ENCODE assay signal across 20 cellular contexts in the genomic region with DNA sequence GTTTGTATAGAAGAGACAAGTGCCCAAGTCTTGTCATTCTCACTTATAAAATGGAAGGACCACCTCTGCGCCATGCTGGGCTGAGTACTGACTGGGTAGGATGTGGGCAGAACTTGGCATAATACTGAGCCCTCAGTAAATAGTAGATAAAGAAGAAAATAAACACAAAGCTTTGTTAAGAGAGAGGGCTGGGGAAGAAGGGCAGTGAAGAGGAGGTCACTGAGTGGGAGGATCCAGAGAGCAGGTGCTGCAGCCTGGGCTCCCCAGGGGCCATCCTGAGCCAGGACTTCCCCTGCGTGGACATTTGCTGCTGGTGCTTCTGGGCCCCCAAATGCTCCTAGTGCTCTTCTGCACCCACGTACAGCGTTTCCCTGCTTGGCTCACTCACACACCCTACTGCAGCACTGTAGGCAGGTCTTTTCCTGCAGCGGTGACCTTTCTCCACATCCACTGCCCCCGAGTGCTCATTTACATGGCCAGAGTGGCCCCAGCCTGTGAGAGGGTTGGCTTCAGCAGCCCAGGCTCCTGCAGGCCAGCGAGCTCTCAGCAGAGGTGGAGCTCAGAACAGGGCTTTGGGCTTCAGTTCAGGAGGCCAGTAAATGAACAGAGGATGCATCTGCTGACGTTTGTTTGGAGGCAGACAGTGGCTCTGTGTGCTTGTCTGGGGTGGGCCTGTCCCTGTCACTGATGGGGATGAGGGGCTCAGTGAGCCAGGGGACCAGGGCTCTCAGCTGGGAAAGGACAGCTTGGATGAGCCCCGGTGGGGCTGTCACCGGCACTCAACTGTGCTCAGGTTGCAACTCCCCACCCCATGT.
DNase-seq lines count a peak whose midpoint lies in the region; ATAC-seq and TF ChIP-seq lines count a peak whose summit lies in the region.
"Had no signal": no experiment of that assay in that cellular context is flagged by ENCODE, and none has a peak within 500 bp of the region (broad histone marks: within the 10 kb centered on the region; RNA-seq: fewer than 3 reads in every experiment).

No MANE protein-coding gene starts in this region.

- H3K27ac Mint-ChIP-seq in CD14-positive monocyte (peak overlapping the region in 3 of 7 donors; percentile 37 to 62 (median 57)), GM23338 (peak overlapping the region; percentile 81; the same call in 1 of the 2 replicates)
- no peak overlapping the region for H3K27ac Mint-ChIP-seq in activated CD8-positive, alpha-beta memory T cell treated with anti-CD3 and anti-CD28 coated beads, Interleukin-2, amount 10 ng/mL, durations not matched to agents 7 days and 5 days
- H3K27ac Mint-ChIP-seq: activated CD4-positive, alpha-beta T cell treated with anti-CD3 and anti-CD28 coated beads for 36 hours; activated T-helper 2 cell treated with anti-CD3 and anti-CD28 coated beads, Interferon-gamma antibody, Interleukin-2, Interleukin-4, amounts not matched to agents 10 μg/mL and 5 μg/mL and 100 μg/mL, durations not matched to agents 14 hours and 24 hours and 36 hours had no signal

- H3K9me3 Mint-ChIP-seq in CD14-positive monocyte: peaks cover 0 to 4% (median 0%) of the 10 kb centered on the region in 7 donors
- peaks cover 3% of the 10 kb centered on the region; the same call in 1 of the 3 replicates for H3K9me3 Mint-ChIP-seq in GM23338
- H3K9me3 Mint-ChIP-seq in activated CD8-positive, alpha-beta memory T cell treated with anti-CD3 and anti-CD28 coated beads, Interleukin-2, amount 10 ng/mL, durations not matched to agents 7 days and 5 days (ENCODE audit: low read depth): peaks cover 9% of the 10 kb centered on the region
- H3K9me3 Mint-ChIP-seq: activated T-helper 2 cell treated with anti-CD3 and anti-CD28 coated beads, Interferon-gamma antibody, Interleukin-2, Interleukin-4, amounts not matched to agents 10 μg/mL and 5 μg/mL and 100 μg/mL, durations not matched to agents 14 hours and 24 hours and 36 hours had no signal

- no peaks in the 10 kb centered on the region for H4K20me1 ChIP-seq in GM23338 (replicated peaks; ENCODE audit: insufficient read depth)

- no peak overlapping the region for H2AFZ ChIP-seq in GM23338

- 0 out of 3 replicates have a peak, but pooled peaks have one; percentile 23 for ATAC-seq in GM23338
- ATAC-seq in RWPE2 (ENCODE audit: low read depth): no peak
- ATAC-seq in activated CD4-positive, CD25-positive, alpha-beta regulatory T cell treated with anti-CD3 and anti-CD28 coated beads, Interleukin-2, amount 50 U/mL, for 24 hours: no peak
- no peak for ATAC-seq in activated CD8-positive, alpha-beta memory T cell treated with anti-CD3 and anti-CD28 coated beads, Interleukin-2, amount 10 ng/mL, durations not matched to agents 7 days and 5 days
- ATAC-seq: activated CD4-positive, alpha-beta T cell treated with anti-CD3 and anti-CD28 coated beads for 36 hours; body of pancreas; right lobe of liver; Right ventricle myocardium inferior; stimulated activated effector memory CD8-positive, alpha-beta T cell treated with anti-CD3 and anti-CD28 coated beads, Interleukin-12 subunit alpha, Interleukin-12 subunit beta, amount 100 ng/mL, for 72 hours had no signal

- no peaks in the 10 kb centered on the region for H3K9me2 ChIP-seq in GM23338 (ENCODE audit: insufficient read depth)

- H3K4me3 Mint-ChIP-seq in CD14-positive monocyte (no peak overlapping the region), GM23338 (no peak overlapping the region)
- no peak overlapping the region for H3K4me3 Mint-ChIP-seq in activated CD8-positive, alpha-beta memory T cell treated with anti-CD3 and anti-CD28 coated beads, Interleukin-2, amount 10 ng/mL, durations not matched to agents 7 days and 5 days
- H3K4me3 Mint-ChIP-seq: activated CD4-positive, alpha-beta T cell treated with anti-CD3 and anti-CD28 coated beads for 36 hours; stimulated activated effector memory CD8-positive, alpha-beta T cell treated with anti-CD3 and anti-CD28 coated beads, Interleukin-12 subunit alpha, Interleukin-12 subunit beta, amount 100 ng/mL, for 72 hours had no signal

- H3K4me1 Mint-ChIP-seq in CD14-positive monocyte: no peaks in the 10 kb centered on the region
- H3K4me1 Mint-ChIP-seq in GM23338: no peaks in the 10 kb centered on the region; the same call in 2 of the 3 replicates
- no peaks in the 10 kb centered on the region for H3K4me1 Mint-ChIP-seq in activated CD8-positive, alpha-beta memory T cell treated with anti-CD3 and anti-CD28 coated beads, Interleukin-2, amount 10 ng/mL, durations not matched to agents 7 days and 5 days
- H3K4me1 Mint-ChIP-seq: activated CD4-positive, alpha-beta T cell treated with anti-CD3 and anti-CD28 coated beads for 36 hours had no signal

- H3K27me3 ChIP-seq in GM23338 (ENCODE audit: insufficient read depth) (no peaks in the 10 kb centered on the region), RWPE2 (ENCODE audit: insufficient read depth, poor library complexity, severe bottlenecking) (no peaks in the 10 kb centered on the region)
- H3K27me3 ChIP-seq: body of pancreas, right lobe of liver had no signal

- H3K4me2 ChIP-seq in GM23338: no peak overlapping the region

- peak; percentile 13 for DNase-seq in CD14-positive monocyte (ENCODE audit: low spot score)
- no peak for DNase-seq in GM23338 (ENCODE audit: low spot score)
- DNase-seq in RWPE2 (ENCODE audit: low spot score): peak; percentile 21
- DNase-seq in retina: peak; percentile 60
- DNase-seq in inferior parietal cortex (ENCODE audit: extremely low spot score): no peak
- no peak for DNase-seq in activated CD8-positive, alpha-beta memory T cell treated with anti-CD3 and anti-CD28 coated beads, Interleukin-2, amount 10 ng/mL, durations not matched to agents 7 days and 5 days
- DNase-seq: activated CD4-positive, alpha-beta T cell treated with anti-CD3 and anti-CD28 coated beads for 36 hours; effector CD8-positive, alpha-beta T cell; foreskin melanocyte; GOT3; hypothalamus; IMR-90; NCI-H1436 treated with DMSO at 0.1 percent for 48 hours had no signal

- intact Hi-C loops in CD14-positive monocyte (cut with micrococcal nuclease): no loop called here

- no peaks in the 10 kb centered on the region for H3F3A ChIP-seq in GM23338 (replicated peaks; ENCODE audit: low read depth)

- H3K4me1 ChIP-seq in GM23338 (ENCODE audit: insufficient read depth) (no peaks in the 10 kb centered on the region), RWPE2 (ENCODE audit: insufficient read depth, poor library complexity, severe bottlenecking) (no peaks in the 10 kb centered on the region)
- H3K4me1 ChIP-seq: body of pancreas, Caco-2, right lobe of liver had no signal

- H3K27ac ChIP-seq in GM23338 (ENCODE audit: low read depth) (no peak overlapping the region), RWPE2 (ENCODE audit: poor library complexity, severe bottlenecking) (no peak overlapping the region)
- H3K27ac ChIP-seq: body of pancreas, right lobe of liver had no signal

- H3K36me3 ChIP-seq in GM23338 (ENCODE audit: insufficient read depth) (no peaks in the 10 kb centered on the region), RWPE2 (ENCODE audit: low read depth) (no peaks in the 10 kb centered on the region)
- H3K36me3 ChIP-seq: right lobe of liver had no signal

- H3K79me2 ChIP-seq in GM23338 (replicated peaks; ENCODE audit: insufficient read depth): no peaks in the 10 kb centered on the region

- H3K36me3 Mint-ChIP-seq in CD14-positive monocyte: no peaks in the 10 kb centered on the region
- no peaks in the 10 kb centered on the region; the same call in 2 of the 3 replicates for H3K36me3 Mint-ChIP-seq in GM23338 (ENCODE audit: low read depth)
- no peaks in the 10 kb centered on the region for H3K36me3 Mint-ChIP-seq in activated CD8-positive, alpha-beta memory T cell treated with anti-CD3 and anti-CD28 coated beads, Interleukin-2, amount 10 ng/mL, durations not matched to agents 7 days and 5 days

- CTCF ChIA-PET in activated CD8-positive, alpha-beta memory T cell treated with anti-CD3 and anti-CD28 coated beads, Interleukin-2, amount 10 ng/mL, durations not matched to agents 7 days and 5 days (lab: Charles Lee): no interaction called here

- H3K9me3 ChIP-seq in RWPE2 (ENCODE audit: severe bottlenecking): no peaks in the 10 kb centered on the region
- H3K9me3 ChIP-seq: body of pancreas, Caco-2, right lobe of liver had no signal

- H3K4me3 ChIP-seq in GM23338 (no peak overlapping the region), RWPE2 (ENCODE audit: severe bottlenecking) (no peak overlapping the region)
- H3K4me3 ChIP-seq: body of pancreas, right lobe of liver had no signal

- peaks cover 1 to 6% (median 3%) of the 10 kb centered on the region in 3 donors for H3K27me3 Mint-ChIP-seq in CD14-positive monocyte (ENCODE audit: low read depth in 3 of 3)
- peaks cover 7% of the 10 kb centered on the region for H3K27me3 Mint-ChIP-seq in GM23338 (ENCODE audit: insufficient read depth, low read depth, poor library complexity)
- H3K27me3 Mint-ChIP-seq in activated CD8-positive, alpha-beta memory T cell treated with anti-CD3 and anti-CD28 coated beads, Interleukin-2, amount 10 ng/mL, durations not matched to agents 7 days and 5 days: no peaks in the 10 kb centered on the region

- no peak for TF ChIP-seq CTCF in CD14-positive monocyte (IDR thresholded peaks at IDR 0.05)
- TF ChIP-seq CTCF in GM23338 (conservative IDR thresholded peaks at IDR 0.05; ENCODE audit: low read depth in 2 of 2): no peak
- TF ChIP-seq CTCF in RWPE2 (IDR thresholded peaks at IDR 0.05; ENCODE audit: poor library complexity, severe bottlenecking): no peak

TF ChIP-seq in GM23338, 12 proteins besides CTCF, POLR2A, EP300 and RAD21 (continues in another document):
- TF ChIP-seq EZH2 (IDR thresholded peaks at IDR 0.05; ENCODE audit: low read depth, unreplicated experiment): no peak
- TF ChIP-seq JUNB (IDR thresholded peaks at IDR 0.05; ENCODE audit: unreplicated experiment): no peak
- no peak for TF ChIP-seq NANOG (IDR thresholded peaks at IDR 0.05; ENCODE audit: borderline replicate concordance)
- TF ChIP-seq CREB1 (CRISPR knock-in tag; IDR thresholded peaks at IDR 0.05; ENCODE audit: low read depth): no peak
- TF ChIP-seq ZNF331 (CRISPR knock-in tag; IDR thresholded peaks at IDR 0.05; ENCODE audit: low read depth): no peak
- no peak for TF ChIP-seq STAT1 (IDR thresholded peaks at IDR 0.05; ENCODE audit: unreplicated experiment)
- TF ChIP-seq ZNF114 (CRISPR knock-in tag; IDR thresholded peaks at IDR 0.05): no peak
- no peak for TF ChIP-seq EZH2phosphoT487 (IDR thresholded peaks at IDR 0.05; ENCODE audit: unreplicated experiment)
- TF ChIP-seq POLR2AphosphoS5 (IDR thresholded peaks at IDR 0.05; ENCODE audit: low read depth): no peak
- TF ChIP-seq, protein P1, sequence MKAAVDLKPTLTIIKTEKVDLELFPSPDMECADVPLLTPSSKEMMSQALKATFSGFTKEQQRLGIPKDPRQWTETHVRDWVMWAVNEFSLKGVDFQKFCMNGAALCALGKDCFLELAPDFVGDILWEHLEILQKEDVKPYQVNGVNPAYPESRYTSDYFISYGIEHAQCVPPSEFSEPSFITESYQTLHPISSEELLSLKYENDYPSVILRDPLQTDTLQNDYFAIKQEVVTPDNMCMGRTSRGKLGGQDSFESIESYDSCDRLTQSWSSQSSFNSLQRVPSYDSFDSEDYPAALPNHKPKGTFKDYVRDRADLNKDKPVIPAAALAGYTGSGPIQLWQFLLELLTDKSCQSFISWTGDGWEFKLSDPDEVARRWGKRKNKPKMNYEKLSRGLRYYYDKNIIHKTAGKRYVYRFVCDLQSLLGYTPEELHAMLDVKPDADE (IDR thresholded peaks at IDR 0.05): no peak

Comparison
In these comparisons a context has a peak if more than half of its experiments do, and no peak if none do; other contexts are left out.
1. DNase-seq: peak in CD14-positive monocyte (single experiment), RWPE2 (single experiment) and retina (single experiment); none in GM23338 (single experiment), inferior parietal cortex (single experiment) and activated CD8-positive, alpha-beta memory T cell treated with anti-CD3 and anti-CD28 coated beads, Interleukin-2, amount 10 ng/mL, durations not matched to agents 7 days and 5 days (single experiment).